In the genomic region with DNA sequence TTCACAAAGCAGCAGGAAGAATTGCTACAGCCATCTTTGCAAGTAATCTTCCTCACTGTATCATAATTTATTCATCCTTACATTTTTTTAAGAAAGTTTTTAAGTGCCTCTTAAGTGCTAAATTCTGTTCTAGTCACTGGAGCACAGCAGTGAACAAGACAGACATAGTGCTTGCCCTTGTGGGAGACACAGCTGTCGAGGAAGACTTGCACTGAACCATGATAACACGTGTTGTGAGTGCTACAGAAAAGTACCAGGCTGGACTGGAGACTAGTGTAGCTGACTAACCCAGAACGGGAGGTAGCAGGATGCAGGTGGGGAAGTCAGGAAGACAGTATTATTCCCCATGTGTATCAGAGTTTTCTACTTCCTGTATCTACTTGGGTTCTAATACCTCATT, we compare ENCODE assay signal across 27 cellular contexts.
"Had no signal": no experiment of that assay in that cellular context is flagged by ENCODE, and none has a peak within 500 bp of the region (broad histone marks: within the 10 kb centered on the region; RNA-seq: fewer than 3 reads in every experiment).

No MANE protein-coding gene starts in this region.

- H3K4me3 ChIP-seq: adrenal gland, ascending aorta, cardiac muscle cell, colonic mucosa, esophagus squamous epithelium, heart right ventricle, mucosa of descending colon, ovary, smooth muscle cell, tibial nerve had no signal

- H3K36me3 ChIP-seq: adrenal gland, ascending aorta, cardiac muscle cell, colonic mucosa, esophagus squamous epithelium, heart right ventricle, neutrophil, ovary, tibial nerve had no signal

- ATAC-seq: activated CD8-positive, alpha-beta T cell treated with anti-CD3 and anti-CD28 coated beads for 36 hours; activated T-cell treated with anti-CD3 and anti-CD28 coated beads, Interleukin-2, amount 50 U/mL, for 72 hours; heart right ventricle; left ventricle myocardium superior; mucosa of descending colon; sciatic nerve had no signal

- H3K27me3 ChIP-seq: adrenal gland, ascending aorta, colonic mucosa, neutrophil, ovary, tibial nerve had no signal

- FAIRE-seq: endometrium, islet of Langerhans had no signal

- H3K4me2 ChIP-seq: smooth muscle cell had no signal

- H3K27ac ChIP-seq: adrenal gland, ascending aorta, cardiac muscle cell, colonic mucosa, epithelial cell of prostate, esophagus squamous epithelium, heart right ventricle, neutrophil, ovary, tibial nerve had no signal

- H3K4me1 ChIP-seq: adrenal gland, ascending aorta, colonic mucosa, esophagus squamous epithelium, heart right ventricle, tibial nerve had no signal

- H3K9me3 ChIP-seq: adrenal gland, ascending aorta, colonic mucosa, esophagus squamous epithelium, heart right ventricle, mucosa of descending colon, neutrophil, ovary, tibial nerve had no signal

- DNase-seq: activated B cell treated with CpG ODN at 0.5 μM for 24 hours; activated CD4-positive, alpha-beta T cell treated with anti-CD3 and anti-CD28 coated beads, Interleukin-2, amount 50 U/mL, for 1 hour; activated CD8-positive, alpha-beta T cell treated with anti-CD3 and anti-CD28 coated beads for 36 hours; activated naive CD4-positive, alpha-beta T cell; activated naive CD8-positive, alpha-beta T cell treated with anti-CD3 and anti-CD28 coated beads for 36 hours; activated T-cell treated with anti-CD3 and anti-CD28 coated beads, Interleukin-2, amount 50 U/mL, for 72 hours; adrenal gland; cerebellar nuclear complex; colonic mucosa; effector CD8-positive, alpha-beta T cell; esophagus squamous epithelium; foreskin melanocyte; heart right ventricle; left ventricle myocardium superior; mucosa of descending colon; ovary; stimulated activated CD4-positive, alpha-beta T cell treated with anti-CD3 and anti-CD28 coated beads, Interleukin-1b, Interleukin-23, amount 100 ng/mL, for 48 hours; stimulated activated naive CD4-positive, alpha-beta T cell had no signal
